In the genomic region with DNA sequence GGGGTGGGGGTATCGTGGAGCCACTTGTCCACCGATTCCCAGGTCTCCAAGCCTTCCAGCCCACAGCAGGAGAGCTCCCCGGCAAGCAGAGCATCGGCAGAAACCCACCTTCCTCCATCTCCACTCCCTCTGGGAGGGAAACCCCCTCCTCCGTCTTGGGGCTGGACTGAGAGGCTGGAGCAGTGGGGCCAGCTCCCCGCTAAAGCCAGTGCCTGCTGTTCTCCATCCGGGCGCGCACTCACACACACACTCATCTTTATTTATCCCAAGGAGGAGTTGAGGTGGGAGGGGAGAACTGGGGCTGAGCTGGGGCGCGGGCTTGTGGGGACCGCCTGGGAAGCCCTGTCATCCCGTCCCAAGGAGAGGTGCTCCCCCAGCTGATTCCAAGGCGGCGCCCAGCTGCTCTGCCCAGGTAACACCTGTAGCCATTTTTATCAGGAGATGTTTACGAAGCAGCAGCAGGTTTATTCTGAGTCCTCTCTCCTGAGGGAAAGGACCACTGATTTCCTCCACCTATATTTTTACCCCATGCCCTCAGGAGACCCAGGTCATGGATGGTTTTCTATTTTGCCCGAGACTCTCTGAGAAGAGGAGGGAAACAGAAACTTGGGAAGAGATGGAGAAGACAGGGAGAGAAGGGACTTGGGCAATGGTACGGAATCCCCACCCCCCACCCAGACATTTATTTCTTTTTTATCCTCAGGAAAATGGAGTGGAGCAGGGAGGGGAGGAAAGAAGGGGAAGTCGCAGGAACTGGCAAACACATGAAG, we compare ENCODE assay signal across 9 cellular contexts. TPM values are rescaled to one million over a fixed set of nuclear protein-coding genes. Genes with fewer than 3 reads are reported as not detected.
DNase-seq lines count a peak whose midpoint lies in the region; ATAC-seq and TF ChIP-seq lines count a peak whose summit lies in the region.
"Had no signal": no experiment of that assay in that cellular context is flagged by ENCODE, and none has a peak within 500 bp of the region (broad histone marks: within the 10 kb centered on the region; RNA-seq: fewer than 3 reads in every experiment).

No MANE protein-coding gene starts in this region.

- H3K79me2 ChIP-seq in OCI-LY1 (ENCODE audit: insufficient read depth, low read length): no peaks in the 10 kb centered on the region

- H3K4me1 ChIP-seq in OCI-LY1 (ENCODE audit: insufficient read depth, low read length, severe bottlenecking) (peaks cover 73% of the 10 kb centered on the region), skeletal muscle satellite cell (ENCODE audit: control insufficient read depth, insufficient read depth, low read length) (peaks cover 55% of the 10 kb centered on the region)

- H3K27me3 ChIP-seq in OCI-LY1 (ENCODE audit: insufficient read depth, low read length) (no peaks in the 10 kb centered on the region), skeletal muscle satellite cell (ENCODE audit: control insufficient read depth, insufficient read depth, low read length) (peaks cover 70% of the 10 kb centered on the region)

- H3K4me3 ChIP-seq in GM12865 (ENCODE audit: low read depth, low read length): peak overlapping the region; percentile 46
- peak overlapping the region; percentile 48 for H3K4me3 ChIP-seq in OCI-LY1 (ENCODE audit: low read depth, low read length, poor library complexity, severe bottlenecking)
- H3K4me3 ChIP-seq in skeletal muscle satellite cell (ENCODE audit: low read length): peak overlapping the region; percentile 45
- H3K4me3 ChIP-seq in lower leg skin (ENCODE audit: low read depth, poor library complexity, severe bottlenecking): no peak overlapping the region

- peak overlapping the region; percentile 31 for H3K27ac Mint-ChIP-seq in glutamatergic neuron (ENCODE audit: unreplicated experiment)

- H3K36me3 ChIP-seq in OCI-LY1 (ENCODE audit: insufficient read depth, low read length) (no peaks in the 10 kb centered on the region), skeletal muscle satellite cell (ENCODE audit: insufficient read depth, low read length) (no peaks in the 10 kb centered on the region)

- H3K4me3 Mint-ChIP-seq in glutamatergic neuron (ENCODE audit: unreplicated experiment): peak overlapping the region; percentile 84

- TF ChIP-seq POLR2A in lower leg skin (IDR thresholded peaks at IDR 0.05): no peak

- H3K9ac ChIP-seq in OCI-LY1 (ENCODE audit: low read length) (peak overlapping the region; percentile 46; the same call in 1 of the 2 replicates), skeletal muscle satellite cell (ENCODE audit: low read depth, low read length) (peak overlapping the region; percentile 25)

- no peaks in the 10 kb centered on the region for H3K36me3 Mint-ChIP-seq in glutamatergic neuron (ENCODE audit: unreplicated experiment)

- DNase-seq in GM12865 (ENCODE audit: low read depth) (no peak), glutamatergic neuron (no peak), GOT3 (lab: John Stamatoyannopoulos, UW) (no peak), glomerular visceral epithelial cell (ENCODE audit: extremely low spot score) (no peak), lower leg skin (ENCODE audit: low spot score in 2 of 2) (no peak)
- DNase-seq: central memory CD4-positive, alpha-beta T cell had no signal

- H2AFZ ChIP-seq in OCI-LY1 (ENCODE audit: low read length): no peak overlapping the region

- peaks cover 11% of the 10 kb centered on the region for H3K27me3 Mint-ChIP-seq in glutamatergic neuron (ENCODE audit: unreplicated experiment)

- no peaks in the 10 kb centered on the region for H3K9me2 ChIP-seq in OCI-LY1 (ENCODE audit: low read depth, low read length)

- no peak for ATAC-seq in HG02852 (IDR thresholded peaks at IDR 0.05; ENCODE audit: unreplicated experiment)

- intact Hi-C loops in lower leg skin (cut with DNase I; ENCODE audit: low total_unique reads): no loop called here

- H4K20me1 ChIP-seq in OCI-LY1 (ENCODE audit: insufficient read depth, low read length): no peaks in the 10 kb centered on the region

- TF ChIP-seq CTCF in GM12865 (IDR thresholded peaks at IDR 0.05; ENCODE audit: insufficient read depth, low read depth, low read length, missing control alignments): no peak
- no peak for TF ChIP-seq CTCF in OCI-LY1 (IDR thresholded peaks at IDR 0.05; ENCODE audit: low read length)
- TF ChIP-seq CTCF in glutamatergic neuron (IDR thresholded peaks at IDR 0.05; ENCODE audit: partially characterized antibody, unreplicated experiment): no peak
- TF ChIP-seq CTCF in lower leg skin (IDR thresholded peaks at IDR 0.05): no peak

- peaks cover 7% of the 10 kb centered on the region for H3K9me3 Mint-ChIP-seq in glutamatergic neuron (ENCODE audit: unreplicated experiment)

- H3K27ac ChIP-seq in OCI-LY1 (ENCODE audit: low read depth, low read length, poor library complexity, severe bottlenecking): no peak overlapping the region

- 31 to 36% methylated on average over 17 to 19 of the region's 19 CpGs for WGBS in lower leg skin, 2 donors

- peaks cover 54% of the 10 kb centered on the region for H3K4me1 Mint-ChIP-seq in glutamatergic neuron (ENCODE audit: low read depth, unreplicated experiment)

- no peaks in the 10 kb centered on the region for H3F3A ChIP-seq in OCI-LY1 (ENCODE audit: insufficient read depth, low read length)

- peak overlapping the region; percentile 69 for H3K4me2 ChIP-seq in OCI-LY1 (ENCODE audit: low read length)
- peak overlapping the region; percentile 72 for H3K4me2 ChIP-seq in skeletal muscle satellite cell (ENCODE audit: low read length)

- no peaks in the 10 kb centered on the region for H3K9me3 ChIP-seq in OCI-LY1 (ENCODE audit: low read length)
- H3K9me3 ChIP-seq in skeletal muscle satellite cell (replicated peaks; ENCODE audit: low read length): no peaks in the 10 kb centered on the region

RNA-seq across cellular contexts. Expression of a gene that starts 2.1 kb away (rescaled TPM):
- total RNA-seq in glutamatergic neuron (ENCODE audit: unreplicated experiment) (3.8 TPM), lower leg skin (1 to 10 TPM in 1 of 4 donors, under 1 TPM in 3; 0.13 to 2.1 (median 0.36) TPM)
- 0.22 TPM in 1 of 2 replicates, not detected in the other for total RNA-seq in skeletal muscle satellite cell (2012; rRNA removed)
